Comparison of ENCODE assay signal across 8 cellular contexts in the genomic region with DNA sequence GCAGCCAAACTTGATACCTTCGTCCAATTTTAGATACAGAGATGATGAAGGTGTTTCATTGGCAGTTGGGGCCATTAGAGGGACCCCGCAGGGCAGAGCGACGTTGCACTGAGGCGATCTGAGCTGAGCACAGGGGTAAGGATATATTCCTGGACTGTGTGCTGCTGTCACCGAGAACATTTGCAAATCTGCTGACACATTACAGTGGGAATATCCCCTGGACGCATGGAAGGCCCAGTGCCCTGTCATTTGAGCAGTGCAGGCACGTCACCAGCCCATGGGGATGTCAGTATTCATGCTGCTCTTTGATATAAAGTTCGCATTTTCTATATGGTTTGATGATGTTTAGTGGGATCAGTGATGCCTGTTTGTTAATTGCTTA. TPM values are rescaled to one million over a fixed set of nuclear protein-coding genes. Genes with fewer than 3 reads are reported as not detected.
DNase-seq lines count a peak whose midpoint lies in the region; ATAC-seq and TF ChIP-seq lines count a peak whose summit lies in the region.

No MANE protein-coding gene starts in this region.

- peaks cover 15 to 26% (median 18%) of the 10 kb centered on the region in 5 experiments for H3K9me3 Mint-ChIP-seq in brain
- peaks cover 19% of the 10 kb centered on the region for H3K9me3 Mint-ChIP-seq in nephron
- H3K9me3 Mint-ChIP-seq in CD14-positive monocyte, result peaks cover 0 to 3% (median 0%) of the 10 kb centered on the region in 7 donors

- H3K36me3 Mint-ChIP-seq in brain (peaks cover 20% of the 10 kb centered on the region), nephron (ENCODE audit: low read depth) (peaks cover 13% of the 10 kb centered on the region), CD14-positive monocyte (no peaks in the 10 kb centered on the region)

- H3K4me3 Mint-ChIP-seq in brain, result peak overlapping the region; percentile 60 to 84 (median 75)
- peak overlapping the region; percentile 42 to 76 (median 59) for H3K4me3 Mint-ChIP-seq in nephron
- H3K4me3 Mint-ChIP-seq in CD14-positive monocyte, result no peak overlapping the region

- H3K27ac ChIP-seq in DOHH2 (ENCODE audit: low read depth, low read length), result no peak overlapping the region

- intact Hi-C loops in CD14-positive monocyte (cut with micrococcal nuclease), result loop anchor here (5.0 to 10.0 kb wide), 5 partner anchors 1454 to 1837 kb away; no protein-coding TSS in a partner anchor

- H3F3A ChIP-seq in DOHH2 (ENCODE audit: control insufficient read depth, insufficient read depth), result no peaks in the 10 kb centered on the region

- DNase-seq in CD14-positive monocyte (ENCODE audit: low spot score) (no peak), AG08395 (ENCODE audit: low spot score) (no peak), AML-193 (lab: John Stamatoyannopoulos, UW) (no peak), NCI-H1694 (lab: John Stamatoyannopoulos, UW) (no peak)

- H3K79me2 ChIP-seq in DOHH2 (ENCODE audit: control insufficient read depth, low read length), result no peaks in the 10 kb centered on the region

- no peaks in the 10 kb centered on the region for H3K36me3 ChIP-seq in DOHH2 (ENCODE audit: control insufficient read depth, low read length)

- ATAC-seq in HG03039 (IDR thresholded peaks at IDR 0.05; ENCODE audit: unreplicated experiment), result peak; percentile 6

- H3K4me1 ChIP-seq in DOHH2 (ENCODE audit: control insufficient read depth, low read length), result 0 out of 2 replicates have a peak, but pooled peaks cover 3% of the 10 kb centered on the region

- H3K9me2 ChIP-seq in DOHH2 (replicated peaks; ENCODE audit: control insufficient read depth, low read length), result no peaks in the 10 kb centered on the region

- H3K27ac Mint-ChIP-seq in brain (peak overlapping the region; percentile 76 to 93 (median 82)), nephron (peak overlapping the region; percentile 18 to 64 (median 42)), CD14-positive monocyte (peak overlapping the region in 1 of 7 donors; percentile 42)

- peak overlapping the region; percentile 10; the same call in 1 of the 2 replicates for H3K4me2 ChIP-seq in DOHH2 (ENCODE audit: low read length)

- H3K27me3 Mint-ChIP-seq in brain, result no peaks in the 10 kb centered on the region
- no peaks in the 10 kb centered on the region for H3K27me3 Mint-ChIP-seq in nephron (ENCODE audit: low read depth)
- H3K27me3 Mint-ChIP-seq in CD14-positive monocyte (ENCODE audit: low read depth in 3 of 3), result peaks cover 2 to 7% (median 3%) of the 10 kb centered on the region in 3 donors

- H3K4me3 ChIP-seq in DOHH2 (ENCODE audit: low read length), result no peak overlapping the region

- TF ChIP-seq CTCF in DOHH2 (IDR thresholded peaks at IDR 0.05; ENCODE audit: low read depth, low read length, poor library complexity, severe bottlenecking) (no peak), brain (conservative IDR thresholded peaks at IDR 0.05) (no peak), nephron (IDR thresholded peaks at IDR 0.05; ENCODE audit: unreplicated experiment in 3 of 3) (no peak), CD14-positive monocyte (IDR thresholded peaks at IDR 0.05) (no peak)

- H3K4me1 Mint-ChIP-seq in brain (peaks cover 34% of the 10 kb centered on the region), nephron (peaks cover 15% of the 10 kb centered on the region), CD14-positive monocyte (peaks cover 14% of the 10 kb centered on the region)

- H3K9me3 ChIP-seq in DOHH2 (ENCODE audit: control insufficient read depth, insufficient read depth, low read length), result no peaks in the 10 kb centered on the region; the same call in 1 of the 2 replicates

- peaks cover 6% of the 10 kb centered on the region for H3K27me3 ChIP-seq in DOHH2 (ENCODE audit: control insufficient read depth, low read length)

- H4K20me1 ChIP-seq in DOHH2 (ENCODE audit: control insufficient read depth, insufficient read depth, low read depth, low read length), result no peaks in the 10 kb centered on the region

RNA-seq across cellular contexts. Expression of a gene that starts 10.4 kb away (rescaled TPM):
- polyA plus RNA-seq in brain (ENCODE audit: insufficient read depth, low read depth, low replicate concordance), result 45.5 TPM
- 100 to 1,000 TPM in 1 of 2 donors, 10 to 100 TPM in 1; 97.9 to 119 TPM for polyA plus RNA-seq in CD14-positive monocyte

Comparison
In these comparisons a context has a peak if more than half of its experiments do, and no peak if none do; other contexts are left out.
1. H3K4me3 Mint-ChIP-seq: peak in brain (5 of 5) and nephron (3 of 3); none in CD14-positive monocyte (0 of 2).